In the genomic region with DNA sequence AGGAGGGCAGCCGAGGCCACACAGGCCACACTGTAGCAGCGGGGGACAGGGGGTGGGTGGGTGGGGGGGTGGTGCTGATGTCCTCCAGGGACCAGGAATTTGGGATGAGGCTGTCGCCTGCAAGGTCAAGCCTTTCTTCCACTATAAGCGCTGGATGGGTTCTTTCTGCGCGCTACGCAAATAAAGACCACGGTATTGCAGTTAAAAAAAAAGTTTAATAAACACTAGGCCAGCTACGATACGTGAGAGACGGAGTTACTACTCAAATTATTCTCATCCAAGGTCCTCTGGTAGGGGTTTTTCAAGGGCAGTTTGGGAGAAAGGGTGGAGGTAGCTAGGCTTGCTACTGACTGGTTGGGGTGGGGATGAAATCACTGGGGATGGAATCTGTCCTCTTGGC, we compare ENCODE assay signal across 7 cellular contexts. TPM values are rescaled to one million over a fixed set of nuclear protein-coding genes. Genes with fewer than 3 reads are reported as not detected.
DNase-seq lines count a peak whose midpoint lies in the region; ATAC-seq and TF ChIP-seq lines count a peak whose summit lies in the region.

No MANE protein-coding gene starts in this region.

- TF ChIP-seq CTCF in HEK293 (tag by site-specific recombination; IDR thresholded peaks at IDR 0.05) (no peak), suprapubic skin (IDR thresholded peaks at IDR 0.05) (no peak), GM10266 (IDR thresholded peaks at IDR 0.05; ENCODE audit: control insufficient read depth, insufficient read depth, low read depth, missing control alignments) (no peak), GM13977 (IDR thresholded peaks at IDR 0.05; ENCODE audit: extremely low read depth, insufficient read depth, missing control alignments) (no peak)
- no peak for TF ChIP-seq CTCF in activated CD8-positive, alpha-beta T cell treated with anti-CD3 and anti-CD28 coated beads for 36 hours (IDR thresholded peaks at IDR 0.05)

- peaks cover 26% of the 10 kb centered on the region for H3K4me1 Mint-ChIP-seq in activated CD8-positive, alpha-beta T cell treated with anti-CD3 and anti-CD28 coated beads for 36 hours (ENCODE audit: low read depth)

- H3K36me3 Mint-ChIP-seq in activated CD8-positive, alpha-beta T cell treated with anti-CD3 and anti-CD28 coated beads for 36 hours (ENCODE audit: low read depth), result peaks cover 20% of the 10 kb centered on the region

- POLR2A ChIA-PET in HEK293 (lab: Yijun Ruan, JAX), result interaction anchor here (1.0 to 1.4 kb wide), 4 partner anchors 38 to 200 kb away, joined by 3 to 7 read pairs (median 4); a partner anchor contains a TSS
- POLR2A ChIA-PET in activated CD8-positive, alpha-beta T cell treated with anti-CD3 and anti-CD28 coated beads for 36 hours (lab: Charles Lee), result interaction anchor here (1.0 to 2.7 kb wide), 3 partner anchors 21 to 38 kb away, joined by 3 to 15 read pairs (median 4); a partner anchor contains a TSS

- no peak for TF ChIP-seq POLR2A in suprapubic skin (IDR thresholded peaks at IDR 0.05)

- intact Hi-C loops in activated CD8-positive, alpha-beta T cell treated with anti-CD3 and anti-CD28 coated beads for 36 hours (cut with micrococcal nuclease), result no loop called here

- peak overlapping the region; percentile 96 for H3K27ac Mint-ChIP-seq in activated CD8-positive, alpha-beta T cell treated with anti-CD3 and anti-CD28 coated beads for 36 hours

- in situ Hi-C loops in GM13977 (cut with MboI; ENCODE audit: low pct_unique_long_range_greater_than_20kb, low sequenced_read_pairs, unreplicated experiment), result no loop called here

- H3K27ac ChIP-seq in HEK293 (ENCODE audit: extremely low read depth, low read depth, low read length) (no peak overlapping the region), iPS-20b (ENCODE audit: low read length) (no peak overlapping the region), suprapubic skin (peak overlapping the region; percentile 95)

- peak overlapping the region; percentile 69 for H3K4me3 ChIP-seq in HEK293 (ENCODE audit: low read depth, low read length)
- H3K4me3 ChIP-seq in iPS-20b (ENCODE audit: low read length), result peak overlapping the region; percentile 85
- peak overlapping the region; percentile 99 for H3K4me3 ChIP-seq in suprapubic skin

- peak; percentile 7 for ATAC-seq in activated CD8-positive, alpha-beta T cell treated with anti-CD3 and anti-CD28 coated beads for 36 hours
- no peak for ATAC-seq in GM21825 (IDR thresholded peaks at IDR 0.05; ENCODE audit: unreplicated experiment)

- H3K27me3 Mint-ChIP-seq in activated CD8-positive, alpha-beta T cell treated with anti-CD3 and anti-CD28 coated beads for 36 hours, result no peaks in the 10 kb centered on the region

- H3K9me3 ChIP-seq in HEK293 (ENCODE audit: control insufficient read depth, insufficient read depth, low read depth, low read length) (no peaks in the 10 kb centered on the region), iPS-20b (ENCODE audit: insufficient read depth, low read depth, low read length) (no peaks in the 10 kb centered on the region), suprapubic skin (no peaks in the 10 kb centered on the region)

- peak overlapping the region; percentile 99 for H3K4me3 Mint-ChIP-seq in activated CD8-positive, alpha-beta T cell treated with anti-CD3 and anti-CD28 coated beads for 36 hours

- DNase-seq in activated CD8-positive, alpha-beta T cell treated with anti-CD3 and anti-CD28 coated beads for 36 hours, result no peak
- no peak for DNase-seq in suprapubic skin (ENCODE audit: low spot score in 2 of 2)
- DNase-seq in GM10266 (ENCODE audit: extremely low spot score), result no peak
- no peak for DNase-seq in GM13977 (ENCODE audit: low spot score)

- TF ChIP-seq EP300 in suprapubic skin (IDR thresholded peaks at IDR 0.05), result no peak

- H3K4me1 ChIP-seq in HEK293 (ENCODE audit: control insufficient read depth, insufficient read depth, low read length), result no peaks in the 10 kb centered on the region
- peaks cover 8% of the 10 kb centered on the region for H3K4me1 ChIP-seq in iPS-20b (ENCODE audit: insufficient read depth, low read length)
- peaks cover 30% of the 10 kb centered on the region for H3K4me1 ChIP-seq in suprapubic skin

- no peaks in the 10 kb centered on the region for H3K9me3 Mint-ChIP-seq in activated CD8-positive, alpha-beta T cell treated with anti-CD3 and anti-CD28 coated beads for 36 hours

- H3K9ac ChIP-seq in iPS-20b (ENCODE audit: low read depth, low read length), result peak overlapping the region; percentile 87; the same call in 1 of the 2 replicates

- peaks cover 0 to 8% of the 10 kb centered on the region in 2 experiments; a peak in 2 of 3 replicates for H3K36me3 ChIP-seq in HEK293 (ENCODE audit: control insufficient read depth in 2 of 2, insufficient read depth in 1 of 2, low read length in 2 of 2)
- no peaks in the 10 kb centered on the region for H3K36me3 ChIP-seq in iPS-20b (ENCODE audit: insufficient read depth, low read depth, low read length)
- H3K36me3 ChIP-seq in suprapubic skin, result no peaks in the 10 kb centered on the region

- 54% methylated on average over 9 of the region's 11 CpGs for WGBS in suprapubic skin

- CTCF ChIA-PET in HEK293 (lab: Yijun Ruan, JAX), result interaction anchor here (0.6 kb wide), 1 partner anchor 403 kb away, joined by 3 read pairs; no protein-coding TSS in a partner anchor
- CTCF ChIA-PET in activated CD8-positive, alpha-beta T cell treated with anti-CD3 and anti-CD28 coated beads for 36 hours (lab: Charles Lee), result interaction anchor here (0.6 to 1.0 kb wide), 2 partner anchors 10 to 38 kb away, joined by 3 read pairs; a partner anchor contains a TSS

- H3K27me3 ChIP-seq in iPS-20b (ENCODE audit: insufficient read depth, low read length) (no peaks in the 10 kb centered on the region; the same call in 1 of the 2 replicates), suprapubic skin (no peaks in the 10 kb centered on the region)

TF ChIP-seq in HEK293, 187 proteins besides CTCF, POLR2A, EP300 and RAD21:
- TF ChIP-seq SCRT2 (tag by site-specific recombination; IDR thresholded peaks at IDR 0.05) (0 out of 2 replicates have a peak, but pooled peaks have one; percentile 0), MYNN (tag by site-specific recombination; IDR thresholded peaks at IDR 0.05; ENCODE audit: borderline replicate concordance) (no peak)

RNA-seq across cellular contexts. Expression of a gene that starts 0.5 kb away (rescaled TPM):
- total RNA-seq in activated CD8-positive, alpha-beta T cell treated with anti-CD3 and anti-CD28 coated beads for 36 hours, result 1 to 10 TPM; 6.1 to 7.1 TPM
- 10 to 100 TPM in 2 of 4 donors, 1 to 10 TPM in 2; 7.2 to 24.2 (median 11.7) TPM for total RNA-seq in suprapubic skin

RNA-seq across cellular contexts. Expression of a gene that starts 38.2 kb away (rescaled TPM):
- 1 to 10 TPM; 6.0 to 7.1 TPM for total RNA-seq in activated CD8-positive, alpha-beta T cell treated with anti-CD3 and anti-CD28 coated beads for 36 hours
- total RNA-seq in suprapubic skin, result 1 to 10 TPM; 2.6 to 8.3 (median 5.8) TPM
